Comparison of ENCODE assay signal across 17 cellular contexts in the genomic region with DNA sequence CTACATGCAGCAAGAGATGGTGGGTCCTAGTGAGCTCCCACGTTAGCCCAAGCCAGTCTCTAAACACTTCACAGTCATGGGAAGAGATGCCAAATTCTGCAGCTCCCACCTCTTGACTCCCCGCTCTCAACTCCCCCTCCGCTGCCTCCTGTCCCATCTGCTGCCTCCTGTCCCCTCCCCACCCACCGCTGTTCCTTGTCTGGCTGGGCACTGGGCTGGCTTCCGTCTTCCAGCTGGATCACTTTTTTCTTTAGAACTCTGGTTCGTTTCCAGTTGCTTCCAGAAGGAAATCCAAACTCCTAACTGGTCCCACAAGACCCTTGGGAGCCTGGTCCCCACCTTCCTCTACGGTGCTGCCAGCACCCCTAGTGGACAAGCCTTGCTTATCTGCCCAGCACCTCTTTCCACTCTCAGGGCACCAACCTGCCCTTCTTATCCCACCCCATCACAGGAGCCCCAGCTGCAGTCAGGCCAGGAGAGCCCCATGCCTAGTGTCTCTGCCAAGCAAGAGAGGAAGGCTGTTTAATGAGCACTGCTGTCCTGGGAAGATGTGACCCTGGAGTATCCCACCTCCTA. TPM values are rescaled to one million over a fixed set of nuclear protein-coding genes. Genes with fewer than 3 reads are reported as not detected.
DNase-seq lines count a peak whose midpoint lies in the region; ATAC-seq and TF ChIP-seq lines count a peak whose summit lies in the region.
"Had no signal": no experiment of that assay in that cellular context is flagged by ENCODE, and none has a peak within 500 bp of the region (broad histone marks: within the 10 kb centered on the region; RNA-seq: fewer than 3 reads in every experiment).

No MANE protein-coding gene starts in this region.

- no peaks in the 10 kb centered on the region for H3K9me3 ChIP-seq in DOHH2 (ENCODE audit: control insufficient read depth, insufficient read depth, low read length)
- H3K9me3 ChIP-seq in osteoblast (ENCODE audit: low read depth, low read length): no peaks in the 10 kb centered on the region

- H3K9me2 ChIP-seq in DOHH2 (replicated peaks; ENCODE audit: control insufficient read depth, low read length): no peaks in the 10 kb centered on the region

- H3K27me3 ChIP-seq in DOHH2 (ENCODE audit: control insufficient read depth, low read length): no peaks in the 10 kb centered on the region
- H3K27me3 ChIP-seq in osteoblast (ENCODE audit: insufficient read depth, low read length): peaks cover 33% of the 10 kb centered on the region
- H3K27me3 ChIP-seq: body of pancreas had no signal

- intact Hi-C loops in posterior cingulate gyrus (cut with DNase I): no loop called here

- no peaks in the 10 kb centered on the region for H3K4me1 ChIP-seq in DOHH2 (ENCODE audit: control insufficient read depth, low read length)
- no peaks in the 10 kb centered on the region for H3K4me1 ChIP-seq in osteoblast (ENCODE audit: insufficient read depth, low read length)
- H3K4me1 ChIP-seq: body of pancreas had no signal

- TF ChIP-seq CTCF in DOHH2 (IDR thresholded peaks at IDR 0.05; ENCODE audit: low read depth, low read length, poor library complexity, severe bottlenecking) (peak; percentile 46), choroid plexus epithelial cell (conservative IDR thresholded peaks at IDR 0.05; ENCODE audit: low read depth, low read length) (peak; percentile 46), osteoblast (IDR thresholded peaks at IDR 0.05; ENCODE audit: extremely low read depth, low read depth, low read length) (peak; percentile 34)

- H4K20me1 ChIP-seq in DOHH2 (ENCODE audit: control insufficient read depth, insufficient read depth, low read depth, low read length) (no peaks in the 10 kb centered on the region), osteoblast (ENCODE audit: insufficient read depth, low read length) (no peaks in the 10 kb centered on the region)

- ATAC-seq in activated naive CD8-positive, alpha-beta T cell treated with anti-CD3 and anti-CD28 coated beads, Interleukin-2, amount 50 U/mL, for 24 hours: no peak
- ATAC-seq: body of pancreas had no signal

- H3K36me3 ChIP-seq in DOHH2 (ENCODE audit: control insufficient read depth, low read length): no peaks in the 10 kb centered on the region
- no peaks in the 10 kb centered on the region for H3K36me3 ChIP-seq in osteoblast (ENCODE audit: insufficient read depth, low read length)

- H3K4me3 Mint-ChIP-seq in activated naive CD8-positive, alpha-beta T cell treated with anti-CD3 and anti-CD28 coated beads, Interleukin-2, amount 50 U/mL, for 24 hours: no peak overlapping the region
- H3K4me3 Mint-ChIP-seq: CD4-positive, alpha-beta T cell had no signal

- DNase-seq in NCI-H1694 (lab: John Stamatoyannopoulos, UW) (peak; percentile 30), choroid plexus epithelial cell (ENCODE audit: low read depth) (no peak), osteoblast (ENCODE audit: insufficient read length, low spot score, missing footprints) (no peak), posterior cingulate gyrus (no peak), HCEC 1CT (no peak), NCI-H2029 (lab: John Stamatoyannopoulos, UW) (no peak)
- DNase-seq in activated naive CD8-positive, alpha-beta T cell treated with anti-CD3 and anti-CD28 coated beads, Interleukin-2, amount 50 U/mL, for 24 hours: no peak
- DNase-seq: activated naive CD4-positive, alpha-beta T cell treated with Interleukin-2 at 50 U/mL for 16 hours; body of pancreas; CD4-positive, alpha-beta T cell; effector CD8-positive, alpha-beta T cell; GOT3; IMR-90; NCI-H1417 treated with DMSO at 0.1 percent for 48 hours; NCI-H526; substantia nigra had no signal

- no peak overlapping the region for H2AFZ ChIP-seq in osteoblast (ENCODE audit: low read length)

- no peaks in the 10 kb centered on the region for H3K4me1 Mint-ChIP-seq in activated naive CD8-positive, alpha-beta T cell treated with anti-CD3 and anti-CD28 coated beads, Interleukin-2, amount 50 U/mL, for 24 hours

- H3K27ac ChIP-seq in DOHH2 (ENCODE audit: low read depth, low read length) (no peak overlapping the region), osteoblast (ENCODE audit: low read depth, low read length) (no peak overlapping the region)
- H3K27ac ChIP-seq: body of pancreas had no signal

- H3K9me3 Mint-ChIP-seq in activated naive CD8-positive, alpha-beta T cell treated with anti-CD3 and anti-CD28 coated beads, Interleukin-2, amount 50 U/mL, for 24 hours: no peaks in the 10 kb centered on the region
- H3K9me3 Mint-ChIP-seq: CD4-positive, alpha-beta T cell had no signal

- H3K79me2 ChIP-seq in DOHH2 (ENCODE audit: control insufficient read depth, low read length) (no peaks in the 10 kb centered on the region), osteoblast (ENCODE audit: insufficient read depth, low read length) (no peaks in the 10 kb centered on the region)

- H3K4me2 ChIP-seq in DOHH2 (ENCODE audit: low read length) (no peak overlapping the region), osteoblast (ENCODE audit: insufficient read depth, low read length) (no peak overlapping the region)

- H3K27me3 Mint-ChIP-seq in activated naive CD8-positive, alpha-beta T cell treated with anti-CD3 and anti-CD28 coated beads, Interleukin-2, amount 50 U/mL, for 24 hours: peaks cover 39% of the 10 kb centered on the region

- no peak overlapping the region for H3K27ac Mint-ChIP-seq in activated naive CD8-positive, alpha-beta T cell treated with anti-CD3 and anti-CD28 coated beads, Interleukin-2, amount 50 U/mL, for 24 hours
- H3K27ac Mint-ChIP-seq: CD4-positive, alpha-beta T cell had no signal

- H3K4me3 ChIP-seq in DOHH2 (ENCODE audit: low read length) (no peak overlapping the region), choroid plexus epithelial cell (ENCODE audit: low read depth, low read length) (no peak overlapping the region), osteoblast (ENCODE audit: insufficient read depth, low read length) (no peak overlapping the region)
- H3K4me3 ChIP-seq: body of pancreas had no signal

- no peaks in the 10 kb centered on the region for H3F3A ChIP-seq in DOHH2 (ENCODE audit: control insufficient read depth, insufficient read depth)

- H3K36me3 Mint-ChIP-seq in activated naive CD8-positive, alpha-beta T cell treated with anti-CD3 and anti-CD28 coated beads, Interleukin-2, amount 50 U/mL, for 24 hours (ENCODE audit: low read depth): no peaks in the 10 kb centered on the region

RNA-seq across cellular contexts. Expression of a gene that starts 12.1 kb away (rescaled TPM):
- total RNA-seq in osteoblast: 9.4 TPM in 2 replicates
- total RNA-seq: CD4-positive, alpha-beta T cell had no signal
